In the genomic region with DNA sequence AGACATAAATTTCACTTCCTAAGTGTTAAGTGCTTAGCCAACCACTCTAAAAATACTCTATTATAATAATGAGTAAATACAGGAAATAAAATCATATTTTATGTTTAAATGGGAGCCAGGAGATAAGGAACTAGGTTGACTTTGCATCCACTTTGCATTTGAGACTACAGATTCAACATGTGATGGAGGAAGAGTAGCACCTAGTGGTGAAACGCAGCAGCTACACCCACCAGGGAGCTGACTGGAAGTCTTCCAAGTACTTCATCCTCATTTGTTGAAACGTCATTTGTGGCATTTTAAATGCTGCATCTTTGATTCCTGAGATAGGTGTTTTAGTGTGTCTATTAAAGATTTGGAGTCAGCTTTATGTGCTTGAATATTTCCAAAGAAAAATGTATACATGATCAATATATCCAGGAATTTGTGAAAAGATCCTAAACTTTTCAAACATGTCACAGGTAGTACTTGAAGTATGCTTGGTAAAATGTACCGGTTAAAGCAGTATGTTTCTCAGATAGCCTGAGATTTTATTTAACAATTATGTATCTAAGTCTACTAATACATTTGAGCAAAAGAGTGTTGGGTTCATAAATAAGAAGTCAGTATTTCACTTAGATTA, we compare ENCODE assay signal across 8 cellular contexts. TPM values are rescaled to one million over a fixed set of nuclear protein-coding genes. Genes with fewer than 3 reads are reported as not detected.
A peak's percentile ranks its signal among the peaks of the same experiment; 100 is the strongest.
DNase-seq lines count a peak whose midpoint lies in the region; ATAC-seq, FAIRE-seq and TF ChIP-seq lines count a peak whose summit lies in the region.

No MANE protein-coding gene starts in this region.

- peaks cover 2% of the 10 kb centered on the region for H3K27me3 Mint-ChIP-seq in GM23338 (ENCODE audit: insufficient read depth, low read depth, poor library complexity)

- H3K36me3 ChIP-seq in GM23338 (ENCODE audit: insufficient read depth) (0 out of 2 replicates have a peak, but pooled peaks cover 4% of the 10 kb centered on the region), pancreas (no peaks in the 10 kb centered on the region), uterus (no peaks in the 10 kb centered on the region)

- H3K27me3 ChIP-seq in GM23338 (ENCODE audit: insufficient read depth) (no peaks in the 10 kb centered on the region), pancreas (peaks cover 0 to 5% (median 0%) of the 10 kb centered on the region in 4 donors), uterus (no peaks in the 10 kb centered on the region)

- no peak for TF ChIP-seq POLR2A in uterus (IDR thresholded peaks at IDR 0.05)

- H3K9me3 Mint-ChIP-seq in GM23338: peaks cover 12% of the 10 kb centered on the region

- H3K79me2 ChIP-seq in GM23338 (replicated peaks; ENCODE audit: insufficient read depth): no peaks in the 10 kb centered on the region

- H3K27ac Mint-ChIP-seq in GM23338: no peak overlapping the region

- H3K4me2 ChIP-seq in GM23338: no peak overlapping the region

- H4K20me1 ChIP-seq in GM23338 (replicated peaks; ENCODE audit: insufficient read depth): no peaks in the 10 kb centered on the region

- FAIRE-seq in G401.6 (lab: Jason Lieb, UNC) (peak; percentile 80), pancreas (lab: Jason Lieb, UNC) (peak; percentile 85)

- no peaks in the 10 kb centered on the region for H3K9me2 ChIP-seq in GM23338 (ENCODE audit: insufficient read depth)

- H3K4me1 Mint-ChIP-seq in GM23338: no peaks in the 10 kb centered on the region

- WGBS in pancreas, 2 donors: 14 to 21% methylated on average over 3 of the region's 3 CpGs

- H3K36me3 Mint-ChIP-seq in GM23338 (ENCODE audit: low read depth): peaks cover 11% of the 10 kb centered on the region; the same call in 2 of the 3 replicates

- DNase-seq in GM23338 (ENCODE audit: low spot score): peak; percentile 86
- peak; percentile 32 to 38 for DNase-seq in SHP77 (lab: John Stamatoyannopoulos, UW)
- DNase-seq in activated T-helper 9 cell treated with anti-CD3 and anti-CD28 coated beads, Interleukin-2, amount 50 U/mL, for 16 hours (ENCODE audit: low read depth): peak; percentile 42
- DNase-seq in foreskin fibroblast: peak; percentile 62 to 86
- peak in 5 of 6 donors; percentile 24 to 67 (median 45) for DNase-seq in pancreas
- peak; percentile 46 to 62 for DNase-seq in uterus

- TF ChIP-seq CTCF in GM23338 (conservative IDR thresholded peaks at IDR 0.05; ENCODE audit: low read depth in 2 of 2) (peak; percentile 97 to 98), LNCAP (IDR thresholded peaks at IDR 0.05) (peak; percentile 97), foreskin fibroblast (IDR thresholded peaks at IDR 0.05; ENCODE audit: low read depth, low read length) (peak; percentile 99), pancreas (IDR thresholded peaks at IDR 0.05) (peak; percentile 88 to 97 (median 96)), uterus (IDR thresholded peaks at IDR 0.05) (peak; percentile 93 to 99 (median 96))

- H3K4me3 ChIP-seq in GM23338: no peak overlapping the region
- no peak overlapping the region for H3K4me3 ChIP-seq in foreskin fibroblast (ENCODE audit: low read depth in 1 of 2, low read length in 2 of 2)
- H3K4me3 ChIP-seq in pancreas: no peak overlapping the region
- H3K4me3 ChIP-seq in uterus: no peak overlapping the region

- intact Hi-C loops in pancreas (cut with DNase I) (loop anchor here in 2 of 3 donors (10.0 kb wide), 1 partner anchor 1029 kb away; no protein-coding TSS in a partner anchor), uterus (cut with DNase I; ENCODE audit: low total_unique reads) (loop anchor here (10.0 kb wide), 1 partner anchor 1029 kb away; no protein-coding TSS in a partner anchor)

- H3K9me3 ChIP-seq in pancreas: no peaks in the 10 kb centered on the region
- H3K9me3 ChIP-seq in uterus: peaks cover 0 to 3% of the 10 kb centered on the region in 2 donors

- H2AFZ ChIP-seq in GM23338: no peak overlapping the region

- H3K4me1 ChIP-seq in GM23338 (ENCODE audit: insufficient read depth) (no peaks in the 10 kb centered on the region), pancreas (no peaks in the 10 kb centered on the region), uterus (no peaks in the 10 kb centered on the region)

- no peak overlapping the region for H3K4me3 Mint-ChIP-seq in GM23338

- ATAC-seq in GM23338 (peak; percentile 83), pancreas (peak; percentile 80 to 99 (median 94))

- H3K27ac ChIP-seq in GM23338 (ENCODE audit: low read depth) (no peak overlapping the region), pancreas (no peak overlapping the region), uterus (no peak overlapping the region)

- H3F3A ChIP-seq in GM23338 (replicated peaks; ENCODE audit: low read depth): no peaks in the 10 kb centered on the region

TF ChIP-seq in GM23338, 12 proteins besides CTCF, POLR2A, EP300 and RAD21 (continues in another document):
- no peak for TF ChIP-seq POLR2AphosphoS5 (IDR thresholded peaks at IDR 0.05; ENCODE audit: low read depth)
- no peak for TF ChIP-seq ZNF114 (CRISPR knock-in tag; IDR thresholded peaks at IDR 0.05)
- TF ChIP-seq STAT1 (IDR thresholded peaks at IDR 0.05; ENCODE audit: unreplicated experiment): no peak
- TF ChIP-seq EZH2phosphoT487 (IDR thresholded peaks at IDR 0.05; ENCODE audit: unreplicated experiment): no peak
- no peak for TF ChIP-seq JUNB (IDR thresholded peaks at IDR 0.05; ENCODE audit: unreplicated experiment)
- no peak for TF ChIP-seq ZNF331 (CRISPR knock-in tag; IDR thresholded peaks at IDR 0.05; ENCODE audit: low read depth)
- TF ChIP-seq NANOG (IDR thresholded peaks at IDR 0.05; ENCODE audit: borderline replicate concordance): no peak
- TF ChIP-seq, protein P1, sequence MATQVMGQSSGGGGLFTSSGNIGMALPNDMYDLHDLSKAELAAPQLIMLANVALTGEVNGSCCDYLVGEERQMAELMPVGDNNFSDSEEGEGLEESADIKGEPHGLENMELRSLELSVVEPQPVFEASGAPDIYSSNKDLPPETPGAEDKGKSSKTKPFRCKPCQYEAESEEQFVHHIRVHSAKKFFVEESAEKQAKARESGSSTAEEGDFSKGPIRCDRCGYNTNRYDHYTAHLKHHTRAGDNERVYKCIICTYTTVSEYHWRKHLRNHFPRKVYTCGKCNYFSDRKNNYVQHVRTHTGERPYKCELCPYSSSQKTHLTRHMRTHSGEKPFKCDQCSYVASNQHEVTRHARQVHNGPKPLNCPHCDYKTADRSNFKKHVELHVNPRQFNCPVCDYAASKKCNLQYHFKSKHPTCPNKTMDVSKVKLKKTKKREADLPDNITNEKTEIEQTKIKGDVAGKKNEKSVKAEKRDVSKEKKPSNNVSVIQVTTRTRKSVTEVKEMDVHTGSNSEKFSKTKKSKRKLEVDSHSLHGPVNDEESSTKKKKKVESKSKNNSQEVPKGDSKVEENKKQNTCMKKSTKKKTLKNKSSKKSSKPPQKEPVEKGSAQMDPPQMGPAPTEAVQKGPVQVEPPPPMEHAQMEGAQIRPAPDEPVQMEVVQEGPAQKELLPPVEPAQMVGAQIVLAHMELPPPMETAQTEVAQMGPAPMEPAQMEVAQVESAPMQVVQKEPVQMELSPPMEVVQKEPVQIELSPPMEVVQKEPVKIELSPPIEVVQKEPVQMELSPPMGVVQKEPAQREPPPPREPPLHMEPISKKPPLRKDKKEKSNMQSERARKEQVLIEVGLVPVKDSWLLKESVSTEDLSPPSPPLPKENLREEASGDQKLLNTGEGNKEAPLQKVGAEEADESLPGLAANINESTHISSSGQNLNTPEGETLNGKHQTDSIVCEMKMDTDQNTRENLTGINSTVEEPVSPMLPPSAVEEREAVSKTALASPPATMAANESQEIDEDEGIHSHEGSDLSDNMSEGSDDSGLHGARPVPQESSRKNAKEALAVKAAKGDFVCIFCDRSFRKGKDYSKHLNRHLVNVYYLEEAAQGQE (IDR thresholded peaks at IDR 0.05; ENCODE audit: unreplicated experiment): no peak
- TF ChIP-seq EZH2 (IDR thresholded peaks at IDR 0.05; ENCODE audit: low read depth, unreplicated experiment): no peak

RNA-seq across cellular contexts. Expression of a gene that starts 17.4 kb away (rescaled TPM):
- total RNA-seq in GM23338 (2014; rRNA removed; shearing (Covaris generic)): 10.1 and 12.0 TPM in 2 replicates
- polyA plus RNA-seq in GM23338 (2016; fragmentation: Nextera tagmentation; extraction: Ambion mirVana) (2.9 and 3.3 TPM in 2 replicates), pancreas (10 to 100 TPM in 1 of 2 donors, 1 to 10 TPM in 1; 7.0 to 21.1 TPM)
- total RNA-seq in pancreas (10 to 100 TPM in 3 of 6 donors, 1 to 10 TPM in 3; 6.3 to 46.1 (median 14.8) TPM), uterus (100 to 1,000 TPM in 3 of 4 donors, 10 to 100 TPM in 1; 91.5 to 376 (median 127) TPM)

RNA-seq across cellular contexts. Expression of a gene that starts 44.7 kb away (rescaled TPM):
- total RNA-seq in GM23338 (2014; rRNA removed; shearing (Covaris generic)): not detected in 2 replicates
- not detected in 2 replicates for polyA plus RNA-seq in GM23338 (2016; fragmentation: Nextera tagmentation; extraction: Ambion mirVana)
- not detected for total RNA-seq in pancreas
- not detected for polyA plus RNA-seq in pancreas
- not detected for total RNA-seq in uterus

Comparison
In these comparisons a context has a peak if more than half of its experiments do, and no peak if none do; other contexts are left out.
1. DNase-seq: peak in every context shown above with its lines; median percentile 86 in GM23338; 74 in foreskin fibroblast; 54 in uterus; 45 in pancreas; 42 in activated T-helper 9 cell treated with anti-CD3 and anti-CD28 coated beads, Interleukin-2, amount 50 U/mL, for 16 hours; 35 in SHP77.